9 cellular contexts compared by ENCODE assay signal in the genomic region with DNA sequence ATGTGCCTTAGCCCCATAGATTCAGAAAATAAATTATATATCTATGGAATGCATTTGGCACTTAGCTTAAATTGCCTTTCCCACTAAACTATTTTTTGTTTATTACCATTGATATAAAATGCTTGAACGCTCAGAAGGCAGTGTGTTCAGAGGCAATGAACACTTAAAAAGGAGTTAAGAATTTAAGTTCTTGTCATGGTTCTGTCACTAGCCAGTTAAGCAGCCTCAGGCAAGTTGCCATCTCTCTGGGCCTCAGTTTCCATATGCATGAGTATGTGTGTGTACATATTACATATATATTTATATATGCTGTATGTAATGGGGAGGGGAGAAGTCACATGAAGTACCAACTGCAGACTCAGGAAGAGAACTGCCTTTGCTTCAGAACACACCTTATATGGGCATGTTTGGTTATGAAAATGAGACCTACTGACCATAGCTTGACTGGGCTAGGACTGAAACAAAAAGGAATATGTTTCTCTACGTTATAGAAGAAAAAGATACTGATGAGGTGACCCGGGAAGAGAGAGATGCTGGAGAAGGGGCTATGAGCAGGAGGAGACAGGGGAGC.
DNase-seq lines count a peak whose midpoint lies in the region; ATAC-seq and TF ChIP-seq lines count a peak whose summit lies in the region.
"Had no signal": no experiment of that assay in that cellular context is flagged by ENCODE, and none has a peak within 500 bp of the region (broad histone marks: within the 10 kb centered on the region; RNA-seq: fewer than 3 reads in every experiment).

No MANE protein-coding gene starts in this region.

- ATAC-seq in GM19025 (IDR thresholded peaks at IDR 0.05; ENCODE audit: low read depth, unreplicated experiment) (peak; percentile 44), HG02798 (IDR thresholded peaks at IDR 0.05; ENCODE audit: poor library complexity, unreplicated experiment) (peak; percentile 66), GM21526 (IDR thresholded peaks at IDR 0.05; ENCODE audit: low FRiP score, unreplicated experiment) (no peak)

- no peak overlapping the region for H3K9ac ChIP-seq in neural progenitor cell

- peaks cover 2% of the 10 kb centered on the region for H3K9me3 Mint-ChIP-seq in neural progenitor cell

- no peaks in the 10 kb centered on the region for H3K9me3 ChIP-seq in neural progenitor cell (ENCODE audit: low read depth)

- no peaks in the 10 kb centered on the region for H4K20me1 ChIP-seq in neural progenitor cell (ENCODE audit: low read depth)

- no peaks in the 10 kb centered on the region for H3K36me3 ChIP-seq in neural progenitor cell

- no peaks in the 10 kb centered on the region for H3K4me1 ChIP-seq in neural progenitor cell

- in situ Hi-C loops in GM13976 (cut with MboI; ENCODE audit: low sequenced_read_pairs, unreplicated experiment): no loop called here

- H3K27ac ChIP-seq in neural progenitor cell (no peak overlapping the region), coronary artery (no peak overlapping the region)

- peaks cover 4% of the 10 kb centered on the region for H3K27me3 Mint-ChIP-seq in neural progenitor cell (ENCODE audit: insufficient read depth, low read depth)

- no peaks in the 10 kb centered on the region for H3K36me3 Mint-ChIP-seq in neural progenitor cell

- no peaks in the 10 kb centered on the region for H3K27me3 ChIP-seq in neural progenitor cell

- H3K4me1 Mint-ChIP-seq in neural progenitor cell: peaks cover 13% of the 10 kb centered on the region

- DNase-seq in NCI-H526 (lab: John Stamatoyannopoulos, UW) (peak; percentile 78 to 87), neural progenitor cell (ENCODE audit: low spot score) (no peak), coronary artery (ENCODE audit: low spot score) (no peak), GM13976 (ENCODE audit: low spot score) (no peak), germinal center (ENCODE audit: low spot score) (no peak)
- DNase-seq: activated naive CD4-positive, alpha-beta T cell treated with anti-CD3 and anti-CD28 coated beads, Interleukin-2, amount 50 U/mL, for 16 hours had no signal

- no peak overlapping the region for H3K4me3 ChIP-seq in neural progenitor cell
- H3K4me3 ChIP-seq in coronary artery: no peak overlapping the region

- H2AFZ ChIP-seq in neural progenitor cell (replicated peaks): no peak overlapping the region

- H3F3A ChIP-seq in neural progenitor cell (ENCODE audit: low read depth): no peaks in the 10 kb centered on the region

- H3K4me2 ChIP-seq in neural progenitor cell: no peak overlapping the region

- H3K79me2 ChIP-seq in neural progenitor cell (ENCODE audit: low read depth): no peaks in the 10 kb centered on the region

- TF ChIP-seq CTCF in neural progenitor cell (IDR thresholded peaks at IDR 0.05) (no peak), coronary artery (IDR thresholded peaks at IDR 0.05) (no peak), GM13976 (IDR thresholded peaks at IDR 0.05; ENCODE audit: borderline replicate concordance, control extremely low read depth, extremely low read depth, insufficient read depth, missing control alignments) (no peak)

- peak overlapping the region; percentile 9 for H3K27ac Mint-ChIP-seq in neural progenitor cell

- no peak overlapping the region for H3K4me3 Mint-ChIP-seq in neural progenitor cell

Comparison
In these comparisons a context has a peak if more than half of its experiments do, and no peak if none do; other contexts are left out.
1. DNase-seq: peak in NCI-H526 (2 of 2); none in neural progenitor cell (single experiment), coronary artery (single experiment), GM13976 (single experiment) and germinal center (single experiment).